24 cellular contexts compared by ENCODE assay signal in genomic region chr4:137422666-137423065, GRCh38.
DNase-seq lines count a peak whose midpoint lies in the region; ATAC-seq, FAIRE-seq and TF ChIP-seq lines count a peak whose summit lies in the region.
"Had no signal": no experiment of that assay in that cellular context is flagged by ENCODE, and none has a peak within 500 bp of the region (broad histone marks: within the 10 kb centered on the region; RNA-seq: fewer than 3 reads in every experiment).

No MANE protein-coding gene starts in this region.

- H3K4me1 Mint-ChIP-seq in astrocyte (ENCODE audit: low read depth, unreplicated experiment) (peaks cover 9% of the 10 kb centered on the region), osteocyte (ENCODE audit: unreplicated experiment) (peaks cover 33% of the 10 kb centered on the region)

- H3K36me3 ChIP-seq in astrocyte (ENCODE audit: insufficient read depth, low read length) = no peaks in the 10 kb centered on the region
- H3K36me3 ChIP-seq: MG63 had no signal

- H3K4me3 Mint-ChIP-seq in astrocyte (ENCODE audit: unreplicated experiment) (no peak overlapping the region), osteocyte (ENCODE audit: unreplicated experiment) (no peak overlapping the region)

- H2AFZ ChIP-seq in astrocyte (ENCODE audit: low read depth, low read length) = no peak overlapping the region

- no peak overlapping the region for H3K9ac ChIP-seq in astrocyte (ENCODE audit: low read length)

- ATAC-seq in GM21390 (IDR thresholded peaks at IDR 0.05; ENCODE audit: unreplicated experiment) (no peak), GM19351 (IDR thresholded peaks at IDR 0.05; ENCODE audit: unreplicated experiment) (no peak)
- ATAC-seq: Panc1 had no signal

- H4K20me1 ChIP-seq in astrocyte (ENCODE audit: insufficient read depth, low read length) = no peaks in the 10 kb centered on the region

- H3K4me3 ChIP-seq in astrocyte (ENCODE audit: insufficient read depth, low read depth, low read length) (no peak overlapping the region), choroid plexus epithelial cell (ENCODE audit: low read depth, low read length) (no peak overlapping the region)
- H3K4me3 ChIP-seq: MG63 had no signal

- no peak overlapping the region for H3K27ac ChIP-seq in astrocyte (ENCODE audit: low read depth, low read length)
- H3K27ac ChIP-seq: 22Rv1, RWPE1 had no signal

- DNase-seq in EH (ENCODE audit: low read depth) (peak; percentile 51), astrocyte (ENCODE audit: low read depth) (no peak), choroid plexus epithelial cell (ENCODE audit: low read depth) (peak; percentile 43), osteocyte (ENCODE audit: extremely low spot score, unreplicated experiment) (no peak), DMS79 treated with DMSO at 0.1 percent for 48 hours (lab: John Stamatoyannopoulos, UW) (no peak)
- DNase-seq in activated CD4-positive, alpha-beta T cell treated with anti-CD3 and anti-CD28 coated beads, Interleukin-2, amount 50 U/mL, for 1 hour = no peak
- DNase-seq: ACHN, Calu3, DMS153, HCEC 1CT, KBM-7, MG63, NCI-H1417, NCI-H1694, NCI-H2029 treated with DMSO at 0.1 percent for 48 hours, NCI-H2227 treated with DMSO at 0.1 percent for 48 hours, NCI-H526 treated with DMSO at 0.1 percent for 48 hours, SHP77 had no signal

- TF ChIP-seq CTCF in astrocyte (IDR thresholded peaks at IDR 0.05; ENCODE audit: insufficient read depth, low read depth, low read length) (no peak), choroid plexus epithelial cell (conservative IDR thresholded peaks at IDR 0.05; ENCODE audit: low read depth, low read length) (no peak), osteocyte (IDR thresholded peaks at IDR 0.05) (no peak)

- H3K36me3 Mint-ChIP-seq in astrocyte (ENCODE audit: low read depth, unreplicated experiment) (no peaks in the 10 kb centered on the region), osteocyte (ENCODE audit: unreplicated experiment) (peaks cover 2% of the 10 kb centered on the region)

- no peak for FAIRE-seq in astrocyte (lab: Jason Lieb, UNC)
- FAIRE-seq: H1 had no signal

- no peaks in the 10 kb centered on the region for H3K79me2 ChIP-seq in astrocyte (ENCODE audit: insufficient read depth, low read length)

- no peaks in the 10 kb centered on the region for H3K27me3 Mint-ChIP-seq in astrocyte (ENCODE audit: low read depth, unreplicated experiment)
- no peaks in the 10 kb centered on the region for H3K27me3 Mint-ChIP-seq in osteocyte (ENCODE audit: unreplicated experiment)

- no peaks in the 10 kb centered on the region for H3K27me3 ChIP-seq in astrocyte (ENCODE audit: insufficient read depth, low read length)
- H3K27me3 ChIP-seq: MG63 had no signal

- no peaks in the 10 kb centered on the region for H3K9me3 ChIP-seq in astrocyte (ENCODE audit: insufficient read depth, low read depth, low read length)
- H3K9me3 ChIP-seq: MG63 had no signal

- peaks cover 6% of the 10 kb centered on the region for H3K9me3 Mint-ChIP-seq in astrocyte (ENCODE audit: unreplicated experiment)
- peaks cover 12% of the 10 kb centered on the region for H3K9me3 Mint-ChIP-seq in osteocyte (ENCODE audit: unreplicated experiment)

- no peaks in the 10 kb centered on the region for H3K4me1 ChIP-seq in astrocyte (ENCODE audit: insufficient read depth, low read length)

- H3K4me2 ChIP-seq in astrocyte (ENCODE audit: low read length) = no peak overlapping the region

- H3K27ac Mint-ChIP-seq in astrocyte (ENCODE audit: unreplicated experiment) (peak overlapping the region; percentile 80), osteocyte (ENCODE audit: unreplicated experiment) (peak overlapping the region; percentile 73)

Comparison
In these comparisons a context has a peak if more than half of its experiments do, and no peak if none do; other contexts are left out.
1. DNase-seq: peak in EH (single experiment) and choroid plexus epithelial cell (single experiment); none in astrocyte (single experiment), osteocyte (single experiment), DMS79 treated with DMSO at 0.1 percent for 48 hours (single experiment) and activated CD4-positive, alpha-beta T cell treated with anti-CD3 and anti-CD28 coated beads, Interleukin-2, amount 50 U/mL, for 1 hour (single experiment).